ENCODE assay signal across 8 cellular contexts in the genomic region with DNA sequence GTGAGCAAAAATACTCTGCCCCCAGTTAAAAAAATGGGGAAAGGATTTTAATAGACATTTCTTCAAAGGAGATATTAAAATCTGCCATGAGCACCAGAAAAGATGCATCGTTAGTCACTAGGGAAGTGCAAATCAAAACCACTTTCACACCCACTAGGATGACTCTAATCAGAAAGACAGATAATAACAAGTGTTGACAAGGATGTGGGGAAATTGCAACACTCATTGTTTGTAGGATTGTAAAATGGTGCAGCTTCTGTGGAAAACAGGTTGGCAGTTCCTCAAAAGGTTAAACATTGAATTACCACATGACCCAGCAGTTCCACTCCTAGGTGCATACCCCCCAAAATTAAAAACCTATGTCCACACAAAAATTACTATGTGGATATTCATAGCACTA.
"Had no signal": no experiment of that assay in that cellular context is flagged by ENCODE, and none has a peak within 500 bp of the region (broad histone marks: within the 10 kb centered on the region; RNA-seq: fewer than 3 reads in every experiment).

No MANE protein-coding gene starts in this region.

- FAIRE-seq: G401.6, GM12878, GM12891, GM12892, GM18507, GM19239 had no signal

- ATAC-seq: GM12878 had no signal

- H3K4me3 ChIP-seq: GM12878 had no signal

- DNase-seq: GDM1, GF-D8 had no signal
